In the genomic region with DNA sequence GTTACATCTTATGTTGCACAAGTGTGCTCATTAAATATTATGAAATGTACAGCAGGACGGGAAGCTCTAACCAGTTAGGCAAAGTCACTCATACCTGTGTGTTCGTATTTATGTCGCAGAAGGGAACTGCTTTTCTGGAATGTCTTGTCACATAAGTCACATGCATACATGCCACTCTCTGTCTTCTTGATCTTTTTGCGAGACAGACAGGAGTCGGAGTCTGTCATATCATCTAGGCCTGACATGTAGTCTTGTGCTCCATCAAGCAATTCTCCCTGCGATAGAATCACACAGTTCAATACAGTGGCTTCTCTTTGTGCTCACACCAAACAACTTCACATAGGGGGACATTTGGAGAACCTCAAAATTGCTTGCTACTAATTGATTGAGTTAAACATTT, we compare ENCODE assay signal across 19 cellular contexts.
"Had no signal": no experiment of that assay in that cellular context is flagged by ENCODE, and none has a peak within 500 bp of the region (broad histone marks: within the 10 kb centered on the region; RNA-seq: fewer than 3 reads in every experiment).

No MANE protein-coding gene starts in this region.

- ATAC-seq: esophagus mucosa, T-helper 17 cell had no signal

- H3K4me1 ChIP-seq: thyroid gland had no signal

- FAIRE-seq: endothelial cell of umbilical vein had no signal

- H3K36me3 Mint-ChIP-seq: activated naive CD4-positive, alpha-beta T cell treated with anti-CD3 and anti-CD28 coated beads, Interleukin-2, amount 10 ng/mL, durations not matched to agents 7 days and 5 days had no signal

- DNase-seq: activated CD4-positive, alpha-beta memory T cell treated with anti-CD3 and anti-CD28 coated beads for 36 hours; activated CD4-positive, alpha-beta T cell treated with anti-CD3 and anti-CD28 coated beads for 4 hours; activated CD4-positive, CD25-positive, alpha-beta regulatory T cell; activated effector memory CD4-positive, alpha-beta T cell treated with anti-CD3 and anti-CD28 coated beads, Interleukin-2, amount 50 U/mL, for 16 hours; activated naive CD4-positive, alpha-beta T cell treated with anti-CD3 and anti-CD28 coated beads, Interleukin-2, amount 10 ng/mL, durations not matched to agents 7 days and 5 days; amygdala; effector CD8-positive, alpha-beta T cell; foreskin melanocyte; hippocampal formation; sigmoid colon; stimulated activated CD4-positive, alpha-beta T cell treated with anti-CD3 and anti-CD28 coated beads, Interleukin-4, amount 100 ng/mL, for 1 hour; stimulated activated naive CD4-positive, alpha-beta T cell treated with Interleukin-2 at 50 U/mL for 16 hours; T-helper 17 cell; thyroid gland had no signal

- H3K27me3 Mint-ChIP-seq: activated naive CD4-positive, alpha-beta T cell treated with anti-CD3 and anti-CD28 coated beads, Interleukin-2, amount 10 ng/mL, durations not matched to agents 7 days and 5 days; memory B cell; T-helper 17 cell had no signal

- H3K4me3 ChIP-seq: cardiac muscle cell, sigmoid colon, thyroid gland had no signal

- H3K27ac Mint-ChIP-seq: activated CD4-positive, alpha-beta memory T cell treated with anti-CD3 and anti-CD28 coated beads for 36 hours; activated naive CD4-positive, alpha-beta T cell treated with anti-CD3 and anti-CD28 coated beads, Interleukin-2, amount 10 ng/mL, durations not matched to agents 7 days and 5 days; memory B cell; T-helper 17 cell had no signal

- H3K27ac ChIP-seq: cardiac muscle cell, sigmoid colon, thyroid gland had no signal

- H3K4me3 Mint-ChIP-seq: activated CD4-positive, alpha-beta memory T cell treated with anti-CD3 and anti-CD28 coated beads for 36 hours; activated naive CD4-positive, alpha-beta T cell treated with anti-CD3 and anti-CD28 coated beads, Interleukin-2, amount 10 ng/mL, durations not matched to agents 7 days and 5 days; memory B cell; neural crest cell; T-helper 17 cell had no signal

- H3K4me1 Mint-ChIP-seq: activated naive CD4-positive, alpha-beta T cell treated with anti-CD3 and anti-CD28 coated beads, Interleukin-2, amount 10 ng/mL, durations not matched to agents 7 days and 5 days; memory B cell; neural crest cell; T-helper 17 cell had no signal

- H3K9me3 ChIP-seq: sigmoid colon, thyroid gland had no signal

- H3K9me3 Mint-ChIP-seq: activated CD4-positive, alpha-beta memory T cell treated with anti-CD3 and anti-CD28 coated beads for 36 hours; activated naive CD4-positive, alpha-beta T cell treated with anti-CD3 and anti-CD28 coated beads, Interleukin-2, amount 10 ng/mL, durations not matched to agents 7 days and 5 days; memory B cell; neural crest cell had no signal

- H3K27me3 ChIP-seq: cardiac muscle cell, sigmoid colon, thyroid gland had no signal
